ENCODE assay signal across 8 cellular contexts in genomic region chr9:105608685-105609598, GRCh38. TPM values are rescaled to one million over a fixed set of nuclear protein-coding genes. Genes with fewer than 3 reads are reported as not detected.
DNase-seq lines count a peak whose midpoint lies in the region; ATAC-seq lines count a peak whose summit lies in the region.

No MANE protein-coding gene starts in this region.

- H3K9me3 Mint-ChIP-seq in naive B cell: peaks cover 0 to 2% (median 0%) of the 10 kb centered on the region in 7 donors

- ATAC-seq in GM19463 (IDR thresholded peaks at IDR 0.05; ENCODE audit: unreplicated experiment) (peak; percentile 63), naive B cell (ENCODE audit: low read depth in 2 of 2) (peak; percentile 54 to 67)

- peaks cover 4 to 11% of the 10 kb centered on the region in 2 donors for H3K36me3 Mint-ChIP-seq in naive B cell

- H3K4me3 Mint-ChIP-seq in naive B cell: no peak overlapping the region

- H3K27me3 Mint-ChIP-seq in naive B cell: no peaks in the 10 kb centered on the region

- peak overlapping the region in 1 of 6 donors; percentile 29 for H3K27ac Mint-ChIP-seq in naive B cell

- no peaks in the 10 kb centered on the region for H3K4me1 Mint-ChIP-seq in naive B cell

- DNase-seq in DMS153 (lab: John Stamatoyannopoulos, UW) (peak; percentile 39), HT-29 (ENCODE audit: low spot score) (peak; percentile 75), NOMO-1 treated with DMSO at 0.1 percent for 48 hours (lab: John Stamatoyannopoulos, UW; ENCODE audit: unreplicated experiment) (peak; percentile 63), dermis microvascular lymphatic vessel endothelial cell (ENCODE audit: low read depth in 2 of 2) (peak; percentile 38 to 69), naive B cell (peak; percentile 49), mesenteric fat pad (ENCODE audit: low spot score) (no peak)
- DNase-seq in stimulated activated CD4-positive, alpha-beta T cell treated with anti-CD3 and anti-CD28 coated beads, Interleukin-15, amount 100 ng/mL, for 24 hours: no peak

RNA-seq across cellular contexts. Expression of gene FKTN, which starts 51.0 kb away (rescaled TPM):
- total RNA-seq in HT-29 (2014; rRNA removed; shearing (Covaris generic)): 4.0 and 7.9 TPM in 2 replicates
- total RNA-seq in dermis microvascular lymphatic vessel endothelial cell (7.7 and 9.2 TPM in 2 replicates), mesenteric fat pad (13.5 TPM)
- polyA plus RNA-seq in naive B cell (ENCODE audit: low read depth in 6 of 6): 1 to 10 TPM in 5 of 6 donors, not detected in 1; 1.1 to 2.9 (median 1.6) TPM

RNA-seq across cellular contexts. Expression of gene TAL2, which starts 53.3 kb away (rescaled TPM):
- total RNA-seq in HT-29 (2014; rRNA removed; shearing (Covaris generic)): not detected in 2 replicates
- 0.13 TPM in 1 of 2 replicates, not detected in the other for total RNA-seq in dermis microvascular lymphatic vessel endothelial cell
- 1 to 10 TPM; 1.4 to 5.3 (median 2.5) TPM for polyA plus RNA-seq in naive B cell (ENCODE audit: low read depth in 6 of 6)
- total RNA-seq in mesenteric fat pad: not detected

Comparison
In these comparisons a context has a peak if more than half of its experiments do, and no peak if none do; other contexts are left out.
1. DNase-seq: peak in DMS153 (single experiment), HT-29 (single experiment), NOMO-1 treated with DMSO at 0.1 percent for 48 hours (single experiment), dermis microvascular lymphatic vessel endothelial cell (2 of 2) and naive B cell (single experiment); none in mesenteric fat pad (single experiment) and stimulated activated CD4-positive, alpha-beta T cell treated with anti-CD3 and anti-CD28 coated beads, Interleukin-15, amount 100 ng/mL, for 24 hours (single experiment).